ENCODE assay signal across 8 cellular contexts in genomic region chr15:45198337-45199135, GRCh38. TPM values are rescaled to one million over a fixed set of nuclear protein-coding genes. Genes with fewer than 3 reads are reported as not detected.
A peak's percentile ranks its signal among the peaks of the same experiment; 100 is the strongest.
DNase-seq lines count a peak whose midpoint lies in the region; ATAC-seq, FAIRE-seq and TF ChIP-seq lines count a peak whose summit lies in the region.

No MANE protein-coding gene starts in this region.

- peak overlapping the region; percentile 84 for H3K4me2 ChIP-seq in hepatocyte

- no peak overlapping the region for H3K4me3 Mint-ChIP-seq in T-helper 17 cell

- no peaks in the 10 kb centered on the region for H3K4me1 Mint-ChIP-seq in T-helper 17 cell

- TF ChIP-seq CTCF in ascending aorta (IDR thresholded peaks at IDR 0.05) (peak; percentile 55 to 68 (median 66)), hepatocyte (IDR thresholded peaks at IDR 0.05; ENCODE audit: poor library complexity) (peak; percentile 80)

- H3K4me1 ChIP-seq in ascending aorta (peaks cover 0 to 5% of the 10 kb centered on the region in 2 donors), hepatocyte (ENCODE audit: insufficient read depth) (peaks cover 4% of the 10 kb centered on the region)

- TF ChIP-seq POLR2A in GM12892 (IDR thresholded peaks at IDR 0.05; ENCODE audit: low read depth, low read length) = peak; percentile 90

- H3K4me3 ChIP-seq in ascending aorta (peak overlapping the region; percentile 68 to 87), hepatocyte (peak overlapping the region; percentile 48)

- H3K9me2 ChIP-seq in hepatocyte (replicated peaks; ENCODE audit: insufficient read depth) = no peaks in the 10 kb centered on the region

- peak; percentile 61 for ATAC-seq in HG02798 (IDR thresholded peaks at IDR 0.05; ENCODE audit: poor library complexity, unreplicated experiment)
- peak; percentile 68 for ATAC-seq in T-helper 17 cell

- H3K36me3 ChIP-seq in ascending aorta (no peaks in the 10 kb centered on the region), hepatocyte (replicated peaks; ENCODE audit: insufficient read depth, low read depth) (no peaks in the 10 kb centered on the region)

- FAIRE-seq in GM12892 (lab: Jason Lieb, UNC) = peak; percentile 88

- DNase-seq in GM12892 (ENCODE audit: insufficient read length) (peak; percentile 60), NCI-H146 (lab: John Stamatoyannopoulos, UW) (peak; percentile 87), T-helper 17 cell (peak; percentile 72 to 93 (median 91)), ascending aorta (ENCODE audit: low spot score in 2 of 2) (peak; percentile 90 to 99), hepatocyte (ENCODE audit: low spot score) (peak; percentile 97), retina (peak; percentile 99), NCI-H1048 (lab: John Stamatoyannopoulos, UW) (no peak)

- H3K36me3 Mint-ChIP-seq in T-helper 17 cell (ENCODE audit: low read depth) = peaks cover 2% of the 10 kb centered on the region

- no peak overlapping the region for H3K27ac Mint-ChIP-seq in T-helper 17 cell

- H3K9me3 ChIP-seq in T-helper 17 cell (ENCODE audit: control insufficient read depth, low read length, poor library complexity, severe bottlenecking) (no peaks in the 10 kb centered on the region), ascending aorta (no peaks in the 10 kb centered on the region), hepatocyte (ENCODE audit: low read depth) (no peaks in the 10 kb centered on the region)

- intact Hi-C loops in ascending aorta (cut with DNase I) = loop anchor here (1.0 to 10.0 kb wide), 3 partner anchors 10 to 484 kb away; partner anchors contain the start of genes B2M and PATL2

- H3K27me3 Mint-ChIP-seq in T-helper 17 cell = peaks cover 2% of the 10 kb centered on the region

- no peaks in the 10 kb centered on the region for H3K27me3 ChIP-seq in ascending aorta
- no peaks in the 10 kb centered on the region for H3K27me3 ChIP-seq in hepatocyte

- 2% methylated on average over 42 of the region's 42 CpGs for WGBS in hepatocyte (ENCODE audit: low lambda C conversion rate, missing lambda C conversion rate)

- no peaks in the 10 kb centered on the region for H4K20me1 ChIP-seq in hepatocyte (ENCODE audit: insufficient read depth, poor library complexity, severe bottlenecking)

- H3K79me2 ChIP-seq in hepatocyte = no peaks in the 10 kb centered on the region

- H2AFZ ChIP-seq in hepatocyte = peak overlapping the region; percentile 64

- H3K27ac ChIP-seq in ascending aorta = peak overlapping the region; percentile 96 to 98
- peak overlapping the region; percentile 99 for H3K27ac ChIP-seq in hepatocyte

RNA-seq across cellular contexts. Expression of gene SHF, which starts 10.8 kb away (rescaled TPM):
- 9.7 TPM for polyA plus RNA-seq in GM12892 (2012; ENCODE audit: missing spikeins)
- total RNA-seq in T-helper 17 cell = 1 to 10 TPM; 2.0 to 2.8 TPM
- 75.0 TPM for total RNA-seq in ascending aorta
- total RNA-seq in hepatocyte = 12.0 and 13.3 TPM in 2 replicates
- polyA plus RNA-seq in hepatocyte = 13.9 and 15.0 TPM in 2 replicates

RNA-seq across cellular contexts. Expression of gene SLC28A2, which starts 53.5 kb away (rescaled TPM):
- polyA plus RNA-seq in GM12892 (2012; ENCODE audit: missing spikeins) = 0.30 TPM
- not detected for total RNA-seq in T-helper 17 cell
- total RNA-seq in ascending aorta = not detected
- total RNA-seq in hepatocyte = 1.5 and 1.8 TPM in 2 replicates
- polyA plus RNA-seq in hepatocyte = 0.29 and 1.5 TPM in 2 replicates
